26 cellular contexts compared by ENCODE assay signal in the genomic region with DNA sequence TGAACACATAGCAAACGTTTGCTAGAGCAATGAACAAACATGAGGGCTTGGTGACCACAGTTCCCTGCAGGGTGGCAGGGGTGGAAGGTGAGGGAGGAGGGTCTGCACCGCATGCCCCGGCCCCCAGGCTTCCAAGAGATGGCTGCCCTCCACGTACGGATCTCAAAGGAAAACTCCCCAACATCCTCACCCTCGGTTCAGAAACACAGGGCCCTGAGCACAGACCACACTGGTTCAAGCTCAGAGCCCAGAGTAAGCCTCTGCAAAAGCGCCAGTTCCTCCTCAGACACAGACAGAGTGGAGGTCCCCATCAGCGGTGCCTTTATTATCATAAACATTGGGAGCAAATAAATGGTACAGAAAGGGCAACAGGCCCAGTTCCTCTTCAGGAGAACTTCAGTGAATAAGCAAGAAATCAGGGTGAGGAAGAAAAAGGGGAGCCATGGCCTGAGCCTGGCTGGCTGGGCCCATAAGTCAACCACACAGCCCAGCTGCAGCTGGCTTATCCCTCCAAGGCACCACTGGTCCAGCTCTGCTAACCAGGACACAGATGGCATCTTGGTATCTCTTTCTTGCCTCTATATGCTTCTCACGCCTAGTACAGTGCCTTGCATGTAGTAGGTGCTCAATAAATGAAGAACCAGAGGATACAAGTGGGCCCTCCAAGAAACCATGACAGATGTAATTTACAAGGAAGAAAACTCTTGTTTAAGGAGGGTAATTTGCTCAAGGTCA. TPM values are rescaled to one million over a fixed set of nuclear protein-coding genes. Genes with fewer than 3 reads are reported as not detected.
A peak's percentile ranks its signal among the peaks of the same experiment; 100 is the strongest.
DNase-seq lines count a peak whose midpoint lies in the region; ATAC-seq and TF ChIP-seq lines count a peak whose summit lies in the region.
"Had no signal": no experiment of that assay in that cellular context is flagged by ENCODE, and none has a peak within 500 bp of the region (broad histone marks: within the 10 kb centered on the region; RNA-seq: fewer than 3 reads in every experiment).

No MANE protein-coding gene starts in this region.

- no peak overlapping the region for H3K4me3 Mint-ChIP-seq in type B pancreatic cell
- H3K4me3 Mint-ChIP-seq: CD4-positive, alpha-beta T cell had no signal

- H3K18ac ChIP-seq in neuronal stem cell (ENCODE audit: low read length), result no peak overlapping the region

- H2AFZ ChIP-seq in neuronal stem cell (ENCODE audit: low read length), result no peak overlapping the region
- H2AFZ ChIP-seq: PC-9 had no signal

- no peak overlapping the region for H3K4ac ChIP-seq in neuronal stem cell (ENCODE audit: low read length)

- intact Hi-C loops in Right ventricle myocardium inferior (cut with DNase I), result no loop called here

- H3K9me3 Mint-ChIP-seq in type B pancreatic cell, result no peaks in the 10 kb centered on the region
- H3K9me3 Mint-ChIP-seq: CD4-positive, alpha-beta T cell had no signal

- no peak overlapping the region for H3K27ac Mint-ChIP-seq in type B pancreatic cell
- H3K27ac Mint-ChIP-seq: CD4-positive, alpha-beta T cell had no signal

- H3K27me3 ChIP-seq in right atrium auricular region (no peaks in the 10 kb centered on the region), neuronal stem cell (ENCODE audit: control insufficient read depth in 3 of 3, insufficient read depth in 3 of 3, low read depth in 1 of 3, low read length in 3 of 3) (peaks cover 0 to 40% (median 2%) of the 10 kb centered on the region in 3 experiments)
- H3K27me3 ChIP-seq: BLaER1 treated with 17β-estradiol and CSF1 and Interleukin-3, amounts not matched to agents 10 nM and 100 nM had no signal

- H3K4me2 ChIP-seq in neuronal stem cell (ENCODE audit: insufficient read depth, low read length, poor library complexity, severe bottlenecking), result no peak overlapping the region
- H3K4me2 ChIP-seq: A549; BLaER1 treated with 17β-estradiol and CSF1 and Interleukin-3, amounts not matched to agents 10 nM and 100 nM; PC-9 had no signal

- no peak for ATAC-seq in Right ventricle myocardium inferior
- no peak for ATAC-seq in GM21529 (IDR thresholded peaks at IDR 0.05; ENCODE audit: unreplicated experiment)
- no peak for ATAC-seq in HG03457 (IDR thresholded peaks at IDR 0.05; ENCODE audit: unreplicated experiment)

- peak overlapping the region; percentile 1 for H3K9ac ChIP-seq in neuronal stem cell (ENCODE audit: low read depth, low read length, poor library complexity)
- H3K9ac ChIP-seq: BLaER1 treated with 17β-estradiol and CSF1 and Interleukin-3, amounts not matched to agents 10 nM and 100 nM had no signal

- DNase-seq in right atrium auricular region (ENCODE audit: low spot score), result peak; percentile 16
- no peak for DNase-seq in Right ventricle myocardium inferior (ENCODE audit: missing footprints)
- DNase-seq in MV-4-11 (lab: John Stamatoyannopoulos, UW), result peak; percentile 2
- no peak for DNase-seq in neuronal stem cell (ENCODE audit: low spot score)
- DNase-seq in type B pancreatic cell (ENCODE audit: extremely low spot score, unreplicated experiment), result peak; percentile 39
- DNase-seq in activated T-cell treated with anti-CD3 and anti-CD28 coated beads, Interleukin-2, amount 50 U/mL, for 1 hour, result no peak
- DNase-seq: AML-193; CD4-positive, alpha-beta T cell; KG1; MG63; NCI-H1048; NCI-H1417; NCI-H1694; NCI-H2081; NCI-H2227 treated with DMSO at 0.1 percent for 48 hours; NCI-H526 treated with DMSO at 0.1 percent for 48 hours; PC-9; SHP77 had no signal

- H3K9me3 ChIP-seq in right atrium auricular region (no peaks in the 10 kb centered on the region), neuronal stem cell (replicated peaks in 1 of 2; ENCODE audit: control insufficient read depth in 2 of 2, insufficient read depth in 1 of 2, low read depth in 1 of 2, low read length in 2 of 2) (no peaks in the 10 kb centered on the region)
- H3K9me3 ChIP-seq: A549, MG63 had no signal

- no peaks in the 10 kb centered on the region for H3K4me1 Mint-ChIP-seq in type B pancreatic cell (ENCODE audit: unreplicated experiment)

- no peak overlapping the region for H3K27ac ChIP-seq in right atrium auricular region
- H3K27ac ChIP-seq in neuronal stem cell (replicated peaks; ENCODE audit: low read length), result no peak overlapping the region
- H3K27ac ChIP-seq: A549; BLaER1 treated with 17β-estradiol and CSF1 and Interleukin-3, amounts not matched to agents 10 nM and 100 nM; PC-9 had no signal

- no peak overlapping the region for H3K23ac ChIP-seq in neuronal stem cell (ENCODE audit: low read depth, low read length, poor library complexity)

- no CpG with 5 or more reads among the region's 9 CpGs for WGBS in neuronal stem cell (ENCODE audit: extremely low coverage in 2 of 2, insufficient read length in 2 of 2, insufficient replicate concordance in 1 of 2), 2 donors

- H2BK15ac ChIP-seq in neuronal stem cell (ENCODE audit: low read length), result no peak overlapping the region

- no peak overlapping the region for H3K14ac ChIP-seq in neuronal stem cell (ENCODE audit: low read length)

- no peak overlapping the region for H2BK12ac ChIP-seq in neuronal stem cell (ENCODE audit: low read length)

- peaks cover 46% of the 10 kb centered on the region for H3K27me3 Mint-ChIP-seq in type B pancreatic cell

- no peak overlapping the region for H2BK5ac ChIP-seq in neuronal stem cell (ENCODE audit: low read length)

- no peak overlapping the region for H4K8ac ChIP-seq in neuronal stem cell (ENCODE audit: low read depth, low read length)

- H3K79me1 ChIP-seq in neuronal stem cell (ENCODE audit: low read depth, low read length), result no peaks in the 10 kb centered on the region

- TF ChIP-seq CTCF in right atrium auricular region (IDR thresholded peaks at IDR 0.05) (no peak), type B pancreatic cell (conservative IDR thresholded peaks at IDR 0.05) (no peak)

- H3K36me3 ChIP-seq in right atrium auricular region (no peaks in the 10 kb centered on the region), neuronal stem cell (replicated peaks in 1 of 2; ENCODE audit: control insufficient read depth in 2 of 2, insufficient read depth in 2 of 2, low read length in 2 of 2) (no peaks in the 10 kb centered on the region)
- H3K36me3 ChIP-seq: BLaER1 treated with 17β-estradiol and CSF1 and Interleukin-3, amounts not matched to agents 10 nM and 100 nM; MG63 had no signal

- H2AK5ac ChIP-seq in neuronal stem cell (ENCODE audit: low read depth, low read length), result no peak overlapping the region

- H3K4me1 ChIP-seq in right atrium auricular region (no peaks in the 10 kb centered on the region), neuronal stem cell (ENCODE audit: control insufficient read depth in 2 of 2, insufficient read depth in 1 of 2, low read depth in 1 of 2, low read length in 2 of 2) (no peaks in the 10 kb centered on the region)
- H3K4me1 ChIP-seq: A549 had no signal

- H4K91ac ChIP-seq in neuronal stem cell (ENCODE audit: low read depth, low read length, poor library complexity), result no peak overlapping the region

- H3K36me3 Mint-ChIP-seq in type B pancreatic cell, result no peaks in the 10 kb centered on the region

- no peak overlapping the region for H2BK120ac ChIP-seq in neuronal stem cell (ENCODE audit: low read depth, low read length)

- H3K4me3 ChIP-seq in right atrium auricular region (no peak overlapping the region), neuronal stem cell (ENCODE audit: low read length in 2 of 2) (no peak overlapping the region)
- H3K4me3 ChIP-seq: A549; BLaER1 treated with 17β-estradiol and CSF1 and Interleukin-3, amounts not matched to agents 10 nM and 100 nM; GM12878; MG63; PC-9 had no signal

RNA-seq across cellular contexts. Expression of a gene that starts 11.0 kb away (rescaled TPM):
- total RNA-seq in right atrium auricular region (under 1 TPM; 0.12 to 0.30 TPM), Right ventricle myocardium inferior (0.08 TPM), type B pancreatic cell (ENCODE audit: low replicate concordance) (not detected in 2 replicates)
- polyA plus RNA-seq in neuronal stem cell (2013, experiment 1 of 2), result 0.01 TPM
- polyA plus RNA-seq in neuronal stem cell (2013, experiment 2 of 2), result not detected
- total RNA-seq: NCI-H460, PC-9, SK-MEL-5 had no signal
- polyA plus RNA-seq: A549 had no signal

RNA-seq across cellular contexts. Expression of a gene that starts 31.3 kb away (rescaled TPM):
- total RNA-seq in right atrium auricular region (not detected), Right ventricle myocardium inferior (not detected), type B pancreatic cell (ENCODE audit: low replicate concordance) (not detected in 2 replicates)
- 0.03 TPM for polyA plus RNA-seq in neuronal stem cell (2013, experiment 1 of 2)
- 0.04 TPM for polyA plus RNA-seq in neuronal stem cell (2013, experiment 2 of 2)
- total RNA-seq: CD4-positive, alpha-beta T cell; GM12878; PC-9; RPMI7951; SK-MEL-5 had no signal
- polyA plus RNA-seq: A549 had no signal

RNA-seq across cellular contexts. Expression of a gene that starts 50.7 kb away (rescaled TPM):
- total RNA-seq in right atrium auricular region (1 to 10 TPM; 4.8 to 6.4 TPM), Right ventricle myocardium inferior (7.7 TPM), type B pancreatic cell (ENCODE audit: low replicate concordance) (21.9 and 33.2 TPM in 2 replicates)
- polyA plus RNA-seq in neuronal stem cell (2013, experiment 1 of 2), result 13.6 TPM
- polyA plus RNA-seq in neuronal stem cell (2013, experiment 2 of 2), result 14.3 TPM

RNA-seq across cellular contexts. Expression of a gene that starts 58.9 kb away (rescaled TPM):
- total RNA-seq in right atrium auricular region (1 to 10 TPM; 6.1 to 8.5 TPM), Right ventricle myocardium inferior (12.1 TPM), type B pancreatic cell (ENCODE audit: low replicate concordance) (9.7 and 18.4 TPM in 2 replicates)
- 26.2 TPM for polyA plus RNA-seq in neuronal stem cell (2013, experiment 1 of 2)
- polyA plus RNA-seq in neuronal stem cell (2013, experiment 2 of 2), result 25.2 TPM
- total RNA-seq: NCI-H460, SK-MEL-5 had no signal
- polyA plus RNA-seq: A549 had no signal

Comparison
In these comparisons a context has a peak if more than half of its experiments do, and no peak if none do; other contexts are left out.
1. DNase-seq: peak in right atrium auricular region (single experiment), MV-4-11 (single experiment) and type B pancreatic cell (single experiment); none in Right ventricle myocardium inferior (single experiment), neuronal stem cell (single experiment) and activated T-cell treated with anti-CD3 and anti-CD28 coated beads, Interleukin-2, amount 50 U/mL, for 1 hour (single experiment).